ENCODE assay signal across 2 cellular contexts in the genomic region with DNA sequence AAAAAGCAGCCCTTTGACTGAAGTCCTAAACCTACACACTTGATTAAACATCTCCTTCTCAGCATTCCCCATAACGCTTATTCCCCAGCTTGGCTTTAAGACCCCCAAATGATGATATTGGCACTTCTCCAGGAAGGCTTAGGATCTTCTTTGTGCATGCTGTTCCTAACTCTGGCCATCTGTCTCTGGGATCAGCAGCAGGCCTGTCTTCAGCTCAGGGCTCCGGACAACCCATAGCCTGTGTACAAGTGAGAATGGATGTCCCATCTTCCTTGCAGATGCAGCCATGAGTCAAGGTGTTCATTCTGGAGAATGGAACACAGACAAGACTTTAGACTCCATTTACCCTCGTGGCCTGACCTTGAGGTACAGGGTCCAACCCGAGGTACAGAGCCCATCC.
TF ChIP-seq lines count a peak whose summit lies in the region.

No MANE protein-coding gene starts in this region.

TF ChIP-seq in HCT116, 20 proteins besides CTCF, POLR2A, EP300 and RAD21:
- TF ChIP-seq SRF (IDR thresholded peaks at IDR 0.05; ENCODE audit: low read depth) = no peak
- no peak for TF ChIP-seq SP1 (IDR thresholded peaks at IDR 0.05; ENCODE audit: low read depth)
- TF ChIP-seq ZNF274 (IDR thresholded peaks at IDR 0.05; ENCODE audit: low read depth, low read length) = no peak
- TF ChIP-seq CBX3 (IDR thresholded peaks at IDR 0.05; ENCODE audit: low read depth) = no peak
- no peak for TF ChIP-seq TCF7L2 (IDR thresholded peaks at IDR 0.05; ENCODE audit: borderline replicate concordance, extremely low read depth, insufficient read depth, insufficient read length)
- TF ChIP-seq JUND (IDR thresholded peaks at IDR 0.05) = no peak
- no peak for TF ChIP-seq ELF1 (IDR thresholded peaks at IDR 0.05; ENCODE audit: borderline replicate concordance, low read depth)
- no peak for TF ChIP-seq EGR1 (IDR thresholded peaks at IDR 0.05; ENCODE audit: low read depth)
- TF ChIP-seq, protein P1, sequence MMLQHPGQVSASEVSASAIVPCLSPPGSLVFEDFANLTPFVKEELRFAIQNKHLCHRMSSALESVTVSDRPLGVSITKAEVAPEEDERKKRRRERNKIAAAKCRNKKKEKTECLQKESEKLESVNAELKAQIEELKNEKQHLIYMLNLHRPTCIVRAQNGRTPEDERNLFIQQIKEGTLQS (IDR thresholded peaks at IDR 0.05) = no peak
- TF ChIP-seq, protein P2, sequence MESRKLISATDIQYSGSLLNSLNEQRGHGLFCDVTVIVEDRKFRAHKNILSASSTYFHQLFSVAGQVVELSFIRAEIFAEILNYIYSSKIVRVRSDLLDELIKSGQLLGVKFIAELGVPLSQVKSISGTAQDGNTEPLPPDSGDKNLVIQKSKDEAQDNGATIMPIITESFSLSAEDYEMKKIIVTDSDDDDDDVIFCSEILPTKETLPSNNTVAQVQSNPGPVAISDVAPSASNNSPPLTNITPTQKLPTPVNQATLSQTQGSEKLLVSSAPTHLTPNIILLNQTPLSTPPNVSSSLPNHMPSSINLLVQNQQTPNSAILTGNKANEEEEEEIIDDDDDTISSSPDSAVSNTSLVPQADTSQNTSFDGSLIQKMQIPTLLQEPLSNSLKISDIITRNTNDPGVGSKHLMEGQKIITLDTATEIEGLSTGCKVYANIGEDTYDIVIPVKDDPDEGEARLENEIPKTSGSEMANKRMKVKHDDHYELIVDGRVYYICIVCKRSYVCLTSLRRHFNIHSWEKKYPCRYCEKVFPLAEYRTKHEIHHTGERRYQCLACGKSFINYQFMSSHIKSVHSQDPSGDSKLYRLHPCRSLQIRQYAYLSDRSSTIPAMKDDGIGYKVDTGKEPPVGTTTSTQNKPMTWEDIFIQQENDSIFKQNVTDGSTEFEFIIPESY (IDR thresholded peaks at IDR 0.05; ENCODE audit: extremely low read depth, insufficient replicate concordance, low read length) = no peak
- TF ChIP-seq EZH2 (IDR thresholded peaks at IDR 0.05) = no peak
- TF ChIP-seq FOSL1 (IDR thresholded peaks at IDR 0.05; ENCODE audit: low read depth) = no peak
- TF ChIP-seq, protein P3, sequence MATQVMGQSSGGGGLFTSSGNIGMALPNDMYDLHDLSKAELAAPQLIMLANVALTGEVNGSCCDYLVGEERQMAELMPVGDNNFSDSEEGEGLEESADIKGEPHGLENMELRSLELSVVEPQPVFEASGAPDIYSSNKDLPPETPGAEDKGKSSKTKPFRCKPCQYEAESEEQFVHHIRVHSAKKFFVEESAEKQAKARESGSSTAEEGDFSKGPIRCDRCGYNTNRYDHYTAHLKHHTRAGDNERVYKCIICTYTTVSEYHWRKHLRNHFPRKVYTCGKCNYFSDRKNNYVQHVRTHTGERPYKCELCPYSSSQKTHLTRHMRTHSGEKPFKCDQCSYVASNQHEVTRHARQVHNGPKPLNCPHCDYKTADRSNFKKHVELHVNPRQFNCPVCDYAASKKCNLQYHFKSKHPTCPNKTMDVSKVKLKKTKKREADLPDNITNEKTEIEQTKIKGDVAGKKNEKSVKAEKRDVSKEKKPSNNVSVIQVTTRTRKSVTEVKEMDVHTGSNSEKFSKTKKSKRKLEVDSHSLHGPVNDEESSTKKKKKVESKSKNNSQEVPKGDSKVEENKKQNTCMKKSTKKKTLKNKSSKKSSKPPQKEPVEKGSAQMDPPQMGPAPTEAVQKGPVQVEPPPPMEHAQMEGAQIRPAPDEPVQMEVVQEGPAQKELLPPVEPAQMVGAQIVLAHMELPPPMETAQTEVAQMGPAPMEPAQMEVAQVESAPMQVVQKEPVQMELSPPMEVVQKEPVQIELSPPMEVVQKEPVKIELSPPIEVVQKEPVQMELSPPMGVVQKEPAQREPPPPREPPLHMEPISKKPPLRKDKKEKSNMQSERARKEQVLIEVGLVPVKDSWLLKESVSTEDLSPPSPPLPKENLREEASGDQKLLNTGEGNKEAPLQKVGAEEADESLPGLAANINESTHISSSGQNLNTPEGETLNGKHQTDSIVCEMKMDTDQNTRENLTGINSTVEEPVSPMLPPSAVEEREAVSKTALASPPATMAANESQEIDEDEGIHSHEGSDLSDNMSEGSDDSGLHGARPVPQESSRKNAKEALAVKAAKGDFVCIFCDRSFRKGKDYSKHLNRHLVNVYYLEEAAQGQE (IDR thresholded peaks at IDR 0.05; ENCODE audit: low read depth) = no peak
- TF ChIP-seq SIN3A (IDR thresholded peaks at IDR 0.05; ENCODE audit: low read depth) = no peak
- no peak for TF ChIP-seq CEBPB (IDR thresholded peaks at IDR 0.05; ENCODE audit: low read depth)
- TF ChIP-seq, protein P4, sequence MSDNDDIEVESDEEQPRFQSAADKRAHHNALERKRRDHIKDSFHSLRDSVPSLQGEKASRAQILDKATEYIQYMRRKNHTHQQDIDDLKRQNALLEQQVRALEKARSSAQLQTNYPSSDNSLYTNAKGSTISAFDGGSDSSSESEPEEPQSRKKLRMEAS (IDR thresholded peaks at IDR 0.05) = no peak
- no peak for TF ChIP-seq POLR2AphosphoS5 (IDR thresholded peaks at IDR 0.05; ENCODE audit: low read depth, low read length)
TF ChIP-seq in HCT116: peak in this region for 0.

TF ChIP-seq in H1, 55 proteins besides CTCF, POLR2A, EP300 and RAD21:
- TF ChIP-seq SUZ12 (IDR thresholded peaks at IDR 0.05; ENCODE audit: low read length) = no peak
- TF ChIP-seq KDM1A (IDR thresholded peaks at IDR 0.05; ENCODE audit: borderline replicate concordance, low read length) = no peak
- TF ChIP-seq EZH2 (IDR thresholded peaks at IDR 0.05; ENCODE audit: low read depth, low read length, severe bottlenecking) = no peak
- TF ChIP-seq BACH1 (IDR thresholded peaks at IDR 0.05; ENCODE audit: low read length) = no peak
- TF ChIP-seq TEAD4 (IDR thresholded peaks at IDR 0.05; ENCODE audit: low read depth, low read length) = no peak
- TF ChIP-seq KDM5A (IDR thresholded peaks at IDR 0.05; ENCODE audit: low read length) = no peak
- TF ChIP-seq NRF1 (IDR thresholded peaks at IDR 0.05; ENCODE audit: low read depth, low read length) = no peak
- TF ChIP-seq CHD2 (IDR thresholded peaks at IDR 0.05; ENCODE audit: low read length) = no peak
- TF ChIP-seq, protein P5, sequence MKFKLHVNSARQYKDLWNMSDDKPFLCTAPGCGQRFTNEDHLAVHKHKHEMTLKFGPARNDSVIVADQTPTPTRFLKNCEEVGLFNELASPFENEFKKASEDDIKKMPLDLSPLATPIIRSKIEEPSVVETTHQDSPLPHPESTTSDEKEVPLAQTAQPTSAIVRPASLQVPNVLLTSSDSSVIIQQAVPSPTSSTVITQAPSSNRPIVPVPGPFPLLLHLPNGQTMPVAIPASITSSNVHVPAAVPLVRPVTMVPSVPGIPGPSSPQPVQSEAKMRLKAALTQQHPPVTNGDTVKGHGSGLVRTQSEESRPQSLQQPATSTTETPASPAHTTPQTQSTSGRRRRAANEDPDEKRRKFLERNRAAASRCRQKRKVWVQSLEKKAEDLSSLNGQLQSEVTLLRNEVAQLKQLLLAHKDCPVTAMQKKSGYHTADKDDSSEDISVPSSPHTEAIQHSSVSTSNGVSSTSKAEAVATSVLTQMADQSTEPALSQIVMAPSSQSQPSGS (IDR thresholded peaks at IDR 0.05; ENCODE audit: low read length) = no peak
- TF ChIP-seq GABPA (IDR thresholded peaks at IDR 0.05; ENCODE audit: borderline replicate concordance, insufficient read depth, low read length) = no peak
- TF ChIP-seq CEBPB (IDR thresholded peaks at IDR 0.05; ENCODE audit: low read depth, low read length) = no peak
- no peak for TF ChIP-seq RXRA (IDR thresholded peaks at IDR 0.05; ENCODE audit: insufficient read depth, low read depth, low read length)
- TF ChIP-seq TAF1 (IDR thresholded peaks at IDR 0.05; ENCODE audit: low read depth, low read length) = no peak
- no peak for TF ChIP-seq ZNF274 (IDR thresholded peaks at IDR 0.05; ENCODE audit: borderline replicate concordance, extremely low read depth, low read length)
- TF ChIP-seq NANOG (IDR thresholded peaks at IDR 0.05; ENCODE audit: insufficient read depth, low read depth, low read length, poor library complexity, severe bottlenecking) = no peak
